Comparison of ENCODE assay signal across 1 cellular context in the genomic region with DNA sequence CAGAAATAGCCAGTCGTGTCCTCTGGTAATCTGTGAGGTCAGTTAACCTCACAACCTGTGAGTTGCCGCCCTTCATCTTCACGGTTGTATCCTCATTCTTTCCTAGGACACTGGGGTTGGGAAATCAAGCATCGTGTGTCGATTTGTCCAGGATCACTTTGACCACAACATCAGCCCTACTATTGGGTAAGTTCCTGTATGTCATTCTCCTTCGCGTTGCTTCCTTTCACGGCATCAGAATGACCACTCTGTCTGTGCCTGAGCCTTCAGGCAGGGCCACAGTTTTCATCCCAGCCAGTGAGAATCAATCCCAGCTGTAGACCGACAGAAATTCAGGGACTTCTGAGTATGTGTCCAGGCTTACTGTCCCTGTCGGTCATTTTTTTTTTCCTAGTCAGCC.
TF ChIP-seq lines count a peak whose summit lies in the region.

No MANE protein-coding gene starts in this region.

TF ChIP-seq in GM23338, 12 proteins besides CTCF, POLR2A, EP300 and RAD21 (continued from another document):
- TF ChIP-seq, protein P1, sequence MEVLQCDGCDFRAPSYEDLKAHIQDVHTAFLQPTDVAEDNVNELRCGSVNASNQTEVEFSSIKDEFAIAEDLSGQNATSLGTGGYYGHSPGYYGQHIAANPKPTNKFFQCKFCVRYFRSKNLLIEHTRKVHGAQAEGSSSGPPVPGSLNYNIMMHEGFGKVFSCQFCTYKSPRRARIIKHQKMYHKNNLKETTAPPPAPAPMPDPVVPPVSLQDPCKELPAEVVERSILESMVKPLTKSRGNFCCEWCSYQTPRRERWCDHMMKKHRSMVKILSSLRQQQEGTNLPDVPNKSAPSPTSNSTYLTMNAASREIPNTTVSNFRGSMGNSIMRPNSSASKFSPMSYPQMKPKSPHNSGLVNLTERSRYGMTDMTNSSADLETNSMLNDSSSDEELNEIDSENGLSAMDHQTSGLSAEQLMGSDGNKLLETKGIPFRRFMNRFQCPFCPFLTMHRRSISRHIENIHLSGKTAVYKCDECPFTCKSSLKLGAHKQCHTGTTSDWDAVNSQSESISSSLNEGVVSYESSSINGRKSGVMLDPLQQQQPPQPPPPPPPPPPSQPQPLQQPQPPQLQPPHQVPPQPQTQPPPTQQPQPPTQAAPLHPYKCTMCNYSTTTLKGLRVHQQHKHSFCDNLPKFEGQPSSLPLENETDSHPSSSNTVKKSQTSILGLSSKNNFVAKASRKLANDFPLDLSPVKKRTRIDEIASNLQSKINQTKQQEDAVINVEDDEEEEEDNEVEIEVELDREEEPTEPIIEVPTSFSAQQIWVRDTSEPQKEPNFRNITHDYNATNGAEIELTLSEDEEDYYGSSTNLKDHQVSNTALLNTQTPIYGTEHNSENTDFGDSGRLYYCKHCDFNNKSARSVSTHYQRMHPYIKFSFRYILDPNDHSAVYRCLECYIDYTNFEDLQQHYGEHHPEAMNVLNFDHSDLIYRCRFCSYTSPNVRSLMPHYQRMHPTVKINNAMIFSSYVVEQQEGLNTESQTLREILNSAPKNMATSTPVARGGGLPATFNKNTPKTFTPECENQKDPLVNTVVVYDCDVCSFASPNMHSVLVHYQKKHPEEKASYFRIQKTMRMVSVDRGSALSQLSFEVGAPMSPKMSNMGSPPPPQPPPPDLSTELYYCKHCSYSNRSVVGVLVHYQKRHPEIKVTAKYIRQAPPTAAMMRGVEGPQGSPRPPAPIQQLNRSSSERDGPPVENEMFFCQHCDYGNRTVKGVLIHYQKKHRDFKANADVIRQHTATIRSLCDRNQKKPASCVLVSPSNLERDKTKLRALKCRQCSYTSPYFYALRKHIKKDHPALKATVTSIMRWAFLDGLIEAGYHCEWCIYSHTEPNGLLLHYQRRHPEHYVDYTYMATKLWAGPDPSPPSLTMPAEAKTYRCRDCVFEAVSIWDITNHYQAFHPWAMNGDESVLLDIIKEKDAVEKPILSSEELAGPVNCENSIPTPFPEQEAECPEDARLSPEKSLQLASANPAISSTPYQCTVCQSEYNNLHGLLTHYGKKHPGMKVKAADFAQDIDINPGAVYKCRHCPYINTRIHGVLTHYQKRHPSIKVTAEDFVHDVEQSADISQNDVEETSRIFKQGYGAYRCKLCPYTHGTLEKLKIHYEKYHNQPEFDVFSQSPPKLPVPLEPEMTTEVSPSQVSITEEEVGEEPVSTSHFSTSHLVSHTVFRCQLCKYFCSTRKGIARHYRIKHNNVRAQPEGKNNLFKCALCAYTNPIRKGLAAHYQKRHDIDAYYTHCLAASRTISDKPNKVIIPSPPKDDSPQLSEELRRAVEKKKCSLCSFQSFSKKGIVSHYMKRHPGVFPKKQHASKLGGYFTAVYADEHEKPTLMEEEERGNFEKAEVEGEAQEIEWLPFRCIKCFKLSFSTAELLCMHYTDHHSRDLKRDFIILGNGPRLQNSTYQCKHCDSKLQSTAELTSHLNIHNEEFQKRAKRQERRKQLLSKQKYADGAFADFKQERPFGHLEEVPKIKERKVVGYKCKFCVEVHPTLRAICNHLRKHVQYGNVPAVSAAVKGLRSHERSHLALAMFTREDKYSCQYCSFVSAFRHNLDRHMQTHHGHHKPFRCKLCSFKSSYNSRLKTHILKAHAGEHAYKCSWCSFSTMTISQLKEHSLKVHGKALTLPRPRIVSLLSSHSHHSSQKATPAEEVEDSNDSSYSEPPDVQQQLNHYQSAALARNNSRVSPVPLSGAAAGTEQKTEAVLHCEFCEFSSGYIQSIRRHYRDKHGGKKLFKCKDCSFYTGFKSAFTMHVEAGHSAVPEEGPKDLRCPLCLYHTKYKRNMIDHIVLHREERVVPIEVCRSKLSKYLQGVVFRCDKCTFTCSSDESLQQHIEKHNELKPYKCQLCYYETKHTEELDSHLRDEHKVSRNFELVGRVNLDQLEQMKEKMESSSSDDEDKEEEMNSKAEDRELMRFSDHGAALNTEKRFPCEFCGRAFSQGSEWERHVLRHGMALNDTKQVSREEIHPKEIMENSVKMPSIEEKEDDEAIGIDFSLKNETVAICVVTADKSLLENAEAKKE (CRISPR knock-in tag; IDR thresholded peaks at IDR 0.05), result no peak
- TF ChIP-seq POLR2AphosphoS5 (IDR thresholded peaks at IDR 0.05; ENCODE audit: low read depth), result no peak
- no peak for TF ChIP-seq JUNB (IDR thresholded peaks at IDR 0.05; ENCODE audit: unreplicated experiment)
- no peak for TF ChIP-seq NANOG (IDR thresholded peaks at IDR 0.05; ENCODE audit: borderline replicate concordance)
- TF ChIP-seq, protein P2, sequence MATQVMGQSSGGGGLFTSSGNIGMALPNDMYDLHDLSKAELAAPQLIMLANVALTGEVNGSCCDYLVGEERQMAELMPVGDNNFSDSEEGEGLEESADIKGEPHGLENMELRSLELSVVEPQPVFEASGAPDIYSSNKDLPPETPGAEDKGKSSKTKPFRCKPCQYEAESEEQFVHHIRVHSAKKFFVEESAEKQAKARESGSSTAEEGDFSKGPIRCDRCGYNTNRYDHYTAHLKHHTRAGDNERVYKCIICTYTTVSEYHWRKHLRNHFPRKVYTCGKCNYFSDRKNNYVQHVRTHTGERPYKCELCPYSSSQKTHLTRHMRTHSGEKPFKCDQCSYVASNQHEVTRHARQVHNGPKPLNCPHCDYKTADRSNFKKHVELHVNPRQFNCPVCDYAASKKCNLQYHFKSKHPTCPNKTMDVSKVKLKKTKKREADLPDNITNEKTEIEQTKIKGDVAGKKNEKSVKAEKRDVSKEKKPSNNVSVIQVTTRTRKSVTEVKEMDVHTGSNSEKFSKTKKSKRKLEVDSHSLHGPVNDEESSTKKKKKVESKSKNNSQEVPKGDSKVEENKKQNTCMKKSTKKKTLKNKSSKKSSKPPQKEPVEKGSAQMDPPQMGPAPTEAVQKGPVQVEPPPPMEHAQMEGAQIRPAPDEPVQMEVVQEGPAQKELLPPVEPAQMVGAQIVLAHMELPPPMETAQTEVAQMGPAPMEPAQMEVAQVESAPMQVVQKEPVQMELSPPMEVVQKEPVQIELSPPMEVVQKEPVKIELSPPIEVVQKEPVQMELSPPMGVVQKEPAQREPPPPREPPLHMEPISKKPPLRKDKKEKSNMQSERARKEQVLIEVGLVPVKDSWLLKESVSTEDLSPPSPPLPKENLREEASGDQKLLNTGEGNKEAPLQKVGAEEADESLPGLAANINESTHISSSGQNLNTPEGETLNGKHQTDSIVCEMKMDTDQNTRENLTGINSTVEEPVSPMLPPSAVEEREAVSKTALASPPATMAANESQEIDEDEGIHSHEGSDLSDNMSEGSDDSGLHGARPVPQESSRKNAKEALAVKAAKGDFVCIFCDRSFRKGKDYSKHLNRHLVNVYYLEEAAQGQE (IDR thresholded peaks at IDR 0.05; ENCODE audit: unreplicated experiment), result no peak
